In genomic region chr19:50431343-50432220, GRCh38 we compare ENCODE assay signal across 8 cellular contexts. TPM values are rescaled to one million over a fixed set of nuclear protein-coding genes. Genes with fewer than 3 reads are reported as not detected.
DNase-seq lines count a peak whose midpoint lies in the region.

No MANE protein-coding gene starts in this region.

- H3K27ac ChIP-seq in SJSA1 (no peak overlapping the region), substantia nigra (ENCODE audit: low read depth, low read length, poor library complexity, severe bottlenecking) (peak overlapping the region; percentile 59)

- peaks cover 17% of the 10 kb centered on the region for H3K4me1 Mint-ChIP-seq in activated naive CD4-positive, alpha-beta T cell treated with anti-CD3 and anti-CD28 coated beads for 36 hours (ENCODE audit: low read depth)

- H3K27me3 Mint-ChIP-seq in activated naive CD4-positive, alpha-beta T cell treated with anti-CD3 and anti-CD28 coated beads for 36 hours (ENCODE audit: low read depth): peaks cover 11% of the 10 kb centered on the region

- H3K36me3 ChIP-seq in H7 (replicated peaks; ENCODE audit: control insufficient read depth, insufficient read depth, low read length) (no peaks in the 10 kb centered on the region), MG63 (no peaks in the 10 kb centered on the region), SJSA1 (no peaks in the 10 kb centered on the region)

- H3K9me3 ChIP-seq in MG63: no peaks in the 10 kb centered on the region
- no peaks in the 10 kb centered on the region for H3K9me3 ChIP-seq in SJSA1 (replicated peaks)

- H3K4me3 ChIP-seq in H7 (ENCODE audit: insufficient read depth, low read depth, low read length): peak overlapping the region; percentile 73
- peak overlapping the region; percentile 42 for H3K4me3 ChIP-seq in MG63
- peak overlapping the region; percentile 22 for H3K4me3 ChIP-seq in SJSA1

- no peaks in the 10 kb centered on the region for H3K9me3 Mint-ChIP-seq in activated naive CD4-positive, alpha-beta T cell treated with anti-CD3 and anti-CD28 coated beads for 36 hours

- H3K36me3 Mint-ChIP-seq in activated naive CD4-positive, alpha-beta T cell treated with anti-CD3 and anti-CD28 coated beads for 36 hours (ENCODE audit: low read depth): no peaks in the 10 kb centered on the region

- peak; percentile 64 for DNase-seq in EL
- peak; percentile 98 for DNase-seq in H7
- peak; percentile 68 for DNase-seq in MG63
- peak; percentile 72 to 80 for DNase-seq in SJSA1 (ENCODE audit: low read depth in 1 of 2, low spot score in 2 of 2)
- peak; percentile 93 for DNase-seq in activated naive CD4-positive, alpha-beta T cell treated with anti-CD3 and anti-CD28 coated beads for 36 hours
- DNase-seq in glomerular visceral epithelial cell (ENCODE audit: extremely low spot score): peak; percentile 81
- peak in 55 of 56 donors; percentile 21 to 90 (median 66) for DNase-seq in nucleus accumbens (lab: John Stamatoyannopoulos, UW)
- peak; percentile 18 to 87 (median 69) for DNase-seq in substantia nigra (lab: John Stamatoyannopoulos, UW)

- H3K27me3 ChIP-seq in H7 (ENCODE audit: control insufficient read depth, insufficient read depth, low read length) (peaks cover 20% of the 10 kb centered on the region), MG63 (peaks cover 27% of the 10 kb centered on the region), SJSA1 (replicated peaks) (peaks cover 68% of the 10 kb centered on the region)

- H3K4me3 Mint-ChIP-seq in activated naive CD4-positive, alpha-beta T cell treated with anti-CD3 and anti-CD28 coated beads for 36 hours: peak overlapping the region; percentile 90

- intact Hi-C loops in activated naive CD4-positive, alpha-beta T cell treated with anti-CD3 and anti-CD28 coated beads for 36 hours (cut with micrococcal nuclease): loop anchor here (1.0 to 2.0 kb wide), 2 partner anchors 45 to 47 kb away; partner anchors contain the start of genes EMC10, GARIN5A and POLD1

- CTCF ChIA-PET in activated naive CD4-positive, alpha-beta T cell treated with anti-CD3 and anti-CD28 coated beads for 36 hours (lab: Charles Lee): no interaction called here

- H3K4me1 ChIP-seq in SJSA1 (replicated peaks): peaks cover 4% of the 10 kb centered on the region; the same call in 1 of the 2 replicates

- peak overlapping the region; percentile 88 for H3K27ac Mint-ChIP-seq in activated naive CD4-positive, alpha-beta T cell treated with anti-CD3 and anti-CD28 coated beads for 36 hours

RNA-seq across cellular contexts. Expression of gene MYBPC2, which starts 1.1 kb away (rescaled TPM):
- 0.24 and 0.55 TPM in 2 replicates for total RNA-seq in H7 (2014; rRNA removed; shearing (Covaris generic))
- total RNA-seq in MG63 (2014; rRNA removed; shearing (Covaris generic); ENCODE audit: low replicate concordance): 0.03 TPM in 1 of 2 replicates, not detected in the other
- total RNA-seq in SJSA1 (2014; rRNA removed; shearing (Covaris generic)): not detected in 2 replicates
- 1 to 10 TPM in 1 of 2 experiments, under 1 TPM in 1; 0.64 to 1.6 TPM for total RNA-seq in activated naive CD4-positive, alpha-beta T cell treated with anti-CD3 and anti-CD28 coated beads for 36 hours

RNA-seq across cellular contexts. Expression of gene SPIB, which starts 12.8 kb away (rescaled TPM):
- 0.81 and 8.8 TPM in 2 replicates for total RNA-seq in H7 (2014; rRNA removed; shearing (Covaris generic))
- total RNA-seq in MG63 (2014; rRNA removed; shearing (Covaris generic); ENCODE audit: low replicate concordance): not detected in 2 replicates
- not detected in 2 replicates for total RNA-seq in SJSA1 (2014; rRNA removed; shearing (Covaris generic))
- under 1 TPM; 0.36 to 0.47 TPM for total RNA-seq in activated naive CD4-positive, alpha-beta T cell treated with anti-CD3 and anti-CD28 coated beads for 36 hours

RNA-seq across cellular contexts. Expression of gene EMC10, which starts 44.7 kb away (rescaled TPM):
- 146 and 166 TPM in 2 replicates for total RNA-seq in H7 (2014; rRNA removed; shearing (Covaris generic))
- 98.5 and 127 TPM in 2 replicates for total RNA-seq in MG63 (2014; rRNA removed; shearing (Covaris generic); ENCODE audit: low replicate concordance)
- total RNA-seq in SJSA1 (2014; rRNA removed; shearing (Covaris generic)): 67.3 and 86.0 TPM in 2 replicates
- 10 to 100 TPM; 28.4 to 29.2 TPM for total RNA-seq in activated naive CD4-positive, alpha-beta T cell treated with anti-CD3 and anti-CD28 coated beads for 36 hours

RNA-seq across cellular contexts. Expression of gene GARIN5A, which starts 45.1 kb away (rescaled TPM):
- 4.5 and 8.1 TPM in 2 replicates for total RNA-seq in H7 (2014; rRNA removed; shearing (Covaris generic))
- total RNA-seq in MG63 (2014; rRNA removed; shearing (Covaris generic); ENCODE audit: low replicate concordance): 1.2 TPM in 1 of 2 replicates, not detected in the other
- not detected in 2 replicates for total RNA-seq in SJSA1 (2014; rRNA removed; shearing (Covaris generic))
- under 1 TPM in 1 of 2 experiments, not detected in 1; 0.57 TPM for total RNA-seq in activated naive CD4-positive, alpha-beta T cell treated with anti-CD3 and anti-CD28 coated beads for 36 hours

RNA-seq across cellular contexts. Expression of gene POLD1, which starts 47.4 kb away (rescaled TPM):
- 167 and 185 TPM in 2 replicates for total RNA-seq in H7 (2014; rRNA removed; shearing (Covaris generic))
- total RNA-seq in MG63 (2014; rRNA removed; shearing (Covaris generic); ENCODE audit: low replicate concordance): 44.1 and 117 TPM in 2 replicates
- 33.3 and 51.8 TPM in 2 replicates for total RNA-seq in SJSA1 (2014; rRNA removed; shearing (Covaris generic))
- 100 to 1,000 TPM; 221 to 224 TPM for total RNA-seq in activated naive CD4-positive, alpha-beta T cell treated with anti-CD3 and anti-CD28 coated beads for 36 hours

Comparison
In these comparisons a context has a peak if more than half of its experiments do, and no peak if none do; other contexts are left out.
1. H3K4me3 ChIP-seq: peak in every context shown above with its lines; median percentile 73 in H7; 42 in MG63; 22 in SJSA1.